2 cellular contexts compared by ENCODE assay signal in the genomic region with DNA sequence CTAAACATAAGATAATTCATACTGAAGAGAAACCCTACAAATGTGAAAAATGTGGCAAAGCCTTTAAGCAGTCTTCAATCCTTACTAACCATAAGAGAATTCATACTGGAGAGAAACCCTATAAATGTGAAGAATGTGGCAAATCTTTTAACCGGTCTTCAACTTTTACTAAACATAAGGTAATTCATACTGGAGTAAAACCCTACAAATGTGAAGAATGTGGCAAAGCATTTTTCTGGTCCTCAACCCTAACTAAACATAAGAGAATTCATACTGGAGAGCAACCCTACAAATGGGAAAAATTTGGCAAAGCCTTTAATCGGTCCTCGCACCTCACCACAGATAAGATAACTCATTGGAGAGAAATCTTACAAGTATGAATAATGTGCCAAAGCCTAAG.
A peak's percentile ranks its signal among the peaks of the same experiment; 100 is the strongest.
TF ChIP-seq lines count a peak whose summit lies in the region.

No MANE protein-coding gene starts in this region.

TF ChIP-seq in GM12878, 131 proteins besides CTCF, POLR2A, EP300 and RAD21 (continued from another document):
- peak; percentile 69 for TF ChIP-seq ZNF274 (IDR thresholded peaks at IDR 0.05; ENCODE audit: insufficient read depth, insufficient read length)

TF ChIP-seq in GM12891, 5 proteins besides CTCF, POLR2A, EP300 and RAD21 (continued from another document):
- TF ChIP-seq POU2F2 (IDR thresholded peaks at IDR 0.05; ENCODE audit: low read depth, low read length): no peak
- TF ChIP-seq SPI1 (IDR thresholded peaks at IDR 0.05; ENCODE audit: low read depth, low read length): no peak
- TF ChIP-seq TAF1 (IDR thresholded peaks at IDR 0.05; ENCODE audit: low read depth, low read length): no peak
- no peak for TF ChIP-seq PAX5 (IDR thresholded peaks at IDR 0.05; ENCODE audit: insufficient read depth, low read length, severe bottlenecking)
